20 cellular contexts compared by ENCODE assay signal in genomic region chr3:108394016-108394415, GRCh38.
DNase-seq lines count a peak whose midpoint lies in the region; ATAC-seq, FAIRE-seq and TF ChIP-seq lines count a peak whose summit lies in the region.
"Had no signal": no experiment of that assay in that cellular context is flagged by ENCODE, and none has a peak within 500 bp of the region (broad histone marks: within the 10 kb centered on the region; RNA-seq: fewer than 3 reads in every experiment).

No MANE protein-coding gene starts in this region.

- H3K27ac ChIP-seq in foreskin keratinocyte (no peak overlapping the region), trophoblast cell (ENCODE audit: low read depth, low read length) (no peak overlapping the region), caudate nucleus (ENCODE audit: low read depth, low read length) (no peak overlapping the region)
- H3K27ac ChIP-seq: BLaER1, C4-2B had no signal

- peaks cover 9% of the 10 kb centered on the region for H3K27me3 Mint-ChIP-seq in activated naive CD8-positive, alpha-beta T cell treated with anti-CD3 and anti-CD28 coated beads, Interleukin-2, amount 50 U/mL, for 24 hours

- H3K27me3 ChIP-seq in bronchial epithelial cell (ENCODE audit: control insufficient read depth, insufficient read depth, low read length) (no peaks in the 10 kb centered on the region), foreskin keratinocyte (no peaks in the 10 kb centered on the region), trophoblast cell (ENCODE audit: insufficient read depth, low read length) (no peaks in the 10 kb centered on the region)
- H3K27me3 ChIP-seq: BLaER1 had no signal

- no peak overlapping the region for H3K9ac ChIP-seq in trophoblast cell (ENCODE audit: low read length)
- H3K9ac ChIP-seq: BLaER1 had no signal

- H3K18ac ChIP-seq in trophoblast cell (ENCODE audit: low read length) = no peak overlapping the region

- peaks cover 7% of the 10 kb centered on the region for H3K4me1 Mint-ChIP-seq in activated naive CD8-positive, alpha-beta T cell treated with anti-CD3 and anti-CD28 coated beads, Interleukin-2, amount 50 U/mL, for 24 hours
- H3K4me1 Mint-ChIP-seq: CD4-positive, CD25-positive, alpha-beta regulatory T cell had no signal

- no peak overlapping the region for H4K91ac ChIP-seq in trophoblast cell (ENCODE audit: low read depth, low read length)

- no CpG with 5 or more reads among the region's 2 CpGs for WGBS in trophoblast cell (ENCODE audit: extremely low coverage, insufficient coverage, insufficient read length)

- no peak overlapping the region for H2BK5ac ChIP-seq in trophoblast cell (ENCODE audit: low read depth, low read length, poor library complexity)

- no peak for ATAC-seq in foreskin keratinocyte
- no peak for ATAC-seq in activated naive CD8-positive, alpha-beta T cell treated with anti-CD3 and anti-CD28 coated beads, Interleukin-2, amount 50 U/mL, for 24 hours
- ATAC-seq: CD8-positive, alpha-beta T cell; HCT116 had no signal

- H3K36me3 ChIP-seq in bronchial epithelial cell (ENCODE audit: control insufficient read depth, insufficient read depth, low read length) = no peaks in the 10 kb centered on the region
- no peaks in the 10 kb centered on the region for H3K36me3 ChIP-seq in trophoblast cell (ENCODE audit: control insufficient read depth in 1 of 2, insufficient read depth in 2 of 2, low read length in 2 of 2)
- H3K36me3 ChIP-seq: BLaER1 had no signal

- no peaks in the 10 kb centered on the region for H3K9me3 ChIP-seq in trophoblast cell (ENCODE audit: insufficient read depth, low read depth, low read length)
- H3K9me3 ChIP-seq: BLaER1, Caco-2 had no signal

- no peak overlapping the region for H3K4ac ChIP-seq in trophoblast cell (ENCODE audit: low read depth, low read length)

- H3K27ac Mint-ChIP-seq in activated naive CD8-positive, alpha-beta T cell treated with anti-CD3 and anti-CD28 coated beads, Interleukin-2, amount 50 U/mL, for 24 hours = no peak overlapping the region
- H3K27ac Mint-ChIP-seq: B cell; CD4-positive, CD25-positive, alpha-beta regulatory T cell; CD8-positive, alpha-beta T cell; H9 had no signal

- H3K4me1 ChIP-seq in foreskin keratinocyte = no peaks in the 10 kb centered on the region
- H3K4me1 ChIP-seq in trophoblast cell (ENCODE audit: control insufficient read depth in 1 of 2, insufficient read depth in 2 of 2, low read length in 2 of 2) = no peaks in the 10 kb centered on the region
- H3K4me1 ChIP-seq: BLaER1, Caco-2 had no signal

- peak; percentile 3 for DNase-seq in bronchial epithelial cell (ENCODE audit: low read depth)
- DNase-seq in foreskin keratinocyte = peak; percentile 12 to 48
- peak; percentile 71 to 80 for DNase-seq in trophoblast cell
- no peak for DNase-seq in activated naive CD8-positive, alpha-beta T cell treated with anti-CD3 and anti-CD28 coated beads, Interleukin-2, amount 50 U/mL, for 24 hours
- no peak for DNase-seq in A172 (ENCODE audit: low spot score)
- DNase-seq in caudate nucleus (lab: John Stamatoyannopoulos, UW) = no peak
- DNase-seq: Caco-2; CD4-positive, CD25-positive, alpha-beta regulatory T cell; CD8-positive, alpha-beta T cell; DMS153; DND-41; H9 had no signal

- H4K8ac ChIP-seq in trophoblast cell (ENCODE audit: low read depth, low read length) = no peak overlapping the region

- H3K9me3 Mint-ChIP-seq in activated naive CD8-positive, alpha-beta T cell treated with anti-CD3 and anti-CD28 coated beads, Interleukin-2, amount 50 U/mL, for 24 hours = no peaks in the 10 kb centered on the region
- H3K9me3 Mint-ChIP-seq: CD8-positive, alpha-beta T cell; H9 had no signal

- H3K14ac ChIP-seq in trophoblast cell (ENCODE audit: low read length) = no peak overlapping the region

- no peak overlapping the region for H2AFZ ChIP-seq in trophoblast cell (ENCODE audit: insufficient read depth, low read length, poor library complexity)

- no peaks in the 10 kb centered on the region for H3K36me3 Mint-ChIP-seq in activated naive CD8-positive, alpha-beta T cell treated with anti-CD3 and anti-CD28 coated beads, Interleukin-2, amount 50 U/mL, for 24 hours (ENCODE audit: low read depth)
- H3K36me3 Mint-ChIP-seq: CD4-positive, CD25-positive, alpha-beta regulatory T cell; CD8-positive, alpha-beta T cell had no signal

- H3K4me3 ChIP-seq in bronchial epithelial cell (ENCODE audit: low read depth, low read length) = no peak overlapping the region
- H3K4me3 ChIP-seq in trophoblast cell (ENCODE audit: low read depth, low read length) = no peak overlapping the region
- H3K4me3 ChIP-seq: BLaER1 had no signal

- no peak overlapping the region for H3K4me2 ChIP-seq in trophoblast cell (ENCODE audit: low read length)
- H3K4me2 ChIP-seq: BLaER1 had no signal

- H3K23ac ChIP-seq in trophoblast cell (ENCODE audit: low read length) = no peak overlapping the region

- no peak overlapping the region for H2BK120ac ChIP-seq in trophoblast cell (ENCODE audit: insufficient read depth, low read length, poor library complexity)

- no peak overlapping the region for H2AK5ac ChIP-seq in trophoblast cell (ENCODE audit: low read length)

- no peak overlapping the region for H3K4me3 Mint-ChIP-seq in activated naive CD8-positive, alpha-beta T cell treated with anti-CD3 and anti-CD28 coated beads, Interleukin-2, amount 50 U/mL, for 24 hours
- H3K4me3 Mint-ChIP-seq: B cell; CD4-positive, CD25-positive, alpha-beta regulatory T cell; CD8-positive, alpha-beta T cell; H9 had no signal

- H4K12ac ChIP-seq in trophoblast cell (ENCODE audit: low read depth, low read length) = no peak overlapping the region

- H2BK12ac ChIP-seq in trophoblast cell (ENCODE audit: low read length) = no peak overlapping the region

- H3K79me2 ChIP-seq in trophoblast cell (ENCODE audit: control insufficient read depth, insufficient read depth, low read length, poor library complexity) = no peaks in the 10 kb centered on the region

- FAIRE-seq in bronchial epithelial cell (lab: Jason Lieb, UNC) = no peak
- FAIRE-seq: A204.1, G401.6, GM12892, H1 had no signal

- no peaks in the 10 kb centered on the region for H3K79me1 ChIP-seq in trophoblast cell (ENCODE audit: low read length)

- TF ChIP-seq CTCF in bronchial epithelial cell (IDR thresholded peaks at IDR 0.05; ENCODE audit: insufficient read depth, low read length, severe bottlenecking) (no peak), foreskin keratinocyte (conservative IDR thresholded peaks at IDR 0.05) (no peak)

Comparison
In these comparisons a context has a peak if more than half of its experiments do, and no peak if none do; other contexts are left out.
1. DNase-seq: peak in bronchial epithelial cell (single experiment), foreskin keratinocyte (2 of 2) and trophoblast cell (2 of 2); none in activated naive CD8-positive, alpha-beta T cell treated with anti-CD3 and anti-CD28 coated beads, Interleukin-2, amount 50 U/mL, for 24 hours (single experiment), A172 (single experiment) and caudate nucleus (0 of 61).